ENCODE assay signal across 1 cellular context in genomic region chr6:139568956-139569538, GRCh38.
TF ChIP-seq lines count a peak whose summit lies in the region.

No MANE protein-coding gene starts in this region.

TF ChIP-seq in IMR-90, 13 proteins besides CTCF, POLR2A, EP300 and RAD21 (continued from another document):
- TF ChIP-seq MAZ (IDR thresholded peaks at IDR 0.05; ENCODE audit: borderline replicate concordance, low read depth, low read length) (no peak), USF2 (IDR thresholded peaks at IDR 0.05; ENCODE audit: low read depth, low read length) (no peak), SMC3 (IDR thresholded peaks at IDR 0.05; ENCODE audit: low read depth, low read length) (no peak), NFE2L2 (IDR thresholded peaks at IDR 0.05; ENCODE audit: low read depth, low read length) (no peak), MAFK (IDR thresholded peaks at IDR 0.05; ENCODE audit: low read depth, low read length) (no peak), RFX5 (IDR thresholded peaks at IDR 0.05; ENCODE audit: low read depth, low read length) (no peak)
TF ChIP-seq in IMR-90: peak in this region for 0.
